8 cellular contexts compared by ENCODE assay signal in the genomic region with DNA sequence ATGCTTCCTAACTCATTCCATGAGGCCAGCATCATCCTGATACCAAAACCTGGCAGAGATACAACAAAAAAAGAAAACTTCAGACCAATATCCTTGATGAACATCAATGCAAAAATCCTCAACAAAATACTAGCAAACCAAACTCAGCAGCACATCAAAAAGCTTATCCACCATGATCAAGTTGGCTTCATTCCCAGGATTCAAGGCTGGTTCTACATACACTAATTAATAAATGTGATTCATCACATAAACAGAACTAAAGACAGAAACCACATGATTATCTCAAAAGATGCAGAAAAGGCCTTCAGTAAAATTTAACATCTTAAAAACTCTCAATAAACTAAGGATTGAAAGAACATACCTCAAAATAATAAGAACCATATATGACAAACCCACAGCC. TPM values are rescaled to one million over a fixed set of nuclear protein-coding genes. Genes with fewer than 3 reads are reported as not detected.
A peak's percentile ranks its signal among the peaks of the same experiment; 100 is the strongest.
DNase-seq lines count a peak whose midpoint lies in the region; ATAC-seq and TF ChIP-seq lines count a peak whose summit lies in the region.
"Not testable (repeated sequence)": the region's sequence is repeated elsewhere in the genome, so short reads cannot be mapped to it uniquely, and the experiment has no call there.
"Had no signal": no experiment of that assay in that cellular context is flagged by ENCODE, and none has a peak within 500 bp of the region (broad histone marks: within the 10 kb centered on the region; RNA-seq: fewer than 3 reads in every experiment).

No MANE protein-coding gene starts in this region.

- not testable (repeated sequence) for H3F3A ChIP-seq in smooth muscle cell (ENCODE audit: low read depth)

- not testable (repeated sequence) for H3K9me3 ChIP-seq in CD4-positive, alpha-beta T cell (ENCODE audit: control insufficient read depth, low read length); fibroblast of lung (ENCODE audit: control insufficient read depth, insufficient read depth, low read depth, low read length); smooth muscle cell (replicated peaks; ENCODE audit: low read depth)

- not testable (repeated sequence) for H3K27ac ChIP-seq in CD4-positive, alpha-beta T cell (ENCODE audit: low read depth, low read length); fibroblast of lung (ENCODE audit: insufficient read depth, low read length); smooth muscle cell (ENCODE audit: low read depth)

- DNase-seq in CD4-positive, alpha-beta T cell; smooth muscle cell (lab: John Stamatoyannopoulos, UW; ENCODE audit: unreplicated experiment): not testable (repeated sequence)
- DNase-seq in GM04504 (ENCODE audit: low read depth): peak; percentile 10
- DNase-seq in RPMI7951 (ENCODE audit: low read depth): peak; percentile 69
- peak; percentile 40 for DNase-seq in astrocyte of the cerebellum (ENCODE audit: low read depth)
- peak; percentile 20 to 77 for DNase-seq in fibroblast of lung (ENCODE audit: low read depth in 2 of 2)

- not testable (repeated sequence) for H3K9ac ChIP-seq in fibroblast of lung (ENCODE audit: insufficient read depth, low read length); smooth muscle cell (ENCODE audit: low read depth)

- POLR2A ChIA-PET in CD4-positive, alpha-beta T cell (lab: Charles Lee): interaction anchor here (0.6 kb wide), 1 partner anchor 27 kb away, joined by 4 read pairs; no protein-coding TSS in a partner anchor

- intact Hi-C loops in CD4-positive, alpha-beta T cell (cut with DNase I, micrococcal nuclease): not testable (repeated sequence)

- H3K27me3 Mint-ChIP-seq in CD4-positive, alpha-beta T cell; activated T-helper 17 cell treated with anti-CD3 and anti-CD28 coated beads, Interleukin-2, amount 50 U/mL, for 72 hours: not testable (repeated sequence)

- peaks cover 95% of the 10 kb centered on the region for H3K36me3 Mint-ChIP-seq in CD4-positive, alpha-beta T cell (ENCODE audit: low read depth)
- peaks cover 28% of the 10 kb centered on the region for H3K36me3 Mint-ChIP-seq in activated T-helper 17 cell treated with anti-CD3 and anti-CD28 coated beads, Interleukin-2, amount 50 U/mL, for 72 hours (ENCODE audit: low read depth)

- H3K4me1 Mint-ChIP-seq in CD4-positive, alpha-beta T cell (ENCODE audit: low read depth); activated T-helper 17 cell treated with anti-CD3 and anti-CD28 coated beads, Interleukin-2, amount 50 U/mL, for 72 hours: not testable (repeated sequence)

- not testable (repeated sequence) for H3K4me3 Mint-ChIP-seq in CD4-positive, alpha-beta T cell; activated T-helper 17 cell treated with anti-CD3 and anti-CD28 coated beads, Interleukin-2, amount 50 U/mL, for 72 hours

- H3K4me1 ChIP-seq in fibroblast of lung (ENCODE audit: control insufficient read depth, extremely low read depth, insufficient read depth, low read length); smooth muscle cell (ENCODE audit: low read depth): not testable (repeated sequence)

- not testable (repeated sequence) for H2AFZ ChIP-seq in fibroblast of lung (ENCODE audit: low read length)
- peak overlapping the region; percentile 48 for H2AFZ ChIP-seq in smooth muscle cell (ENCODE audit: low read depth)

- not testable (repeated sequence) for H3K79me2 ChIP-seq in fibroblast of lung (ENCODE audit: control insufficient read depth, insufficient read depth, low read length); smooth muscle cell (ENCODE audit: low read depth)

- not testable (repeated sequence) for H3K27me3 ChIP-seq in CD4-positive, alpha-beta T cell (ENCODE audit: control insufficient read depth, insufficient read depth, low read length); fibroblast of lung (ENCODE audit: control insufficient read depth, insufficient read depth, low read length); smooth muscle cell (ENCODE audit: low read depth)

- in situ Hi-C loops in astrocyte of the cerebellum (cut with HindIII; ENCODE audit: low sequenced_read_pairs): not testable (repeated sequence)

- H3K9me3 Mint-ChIP-seq in CD4-positive, alpha-beta T cell; activated T-helper 17 cell treated with anti-CD3 and anti-CD28 coated beads, Interleukin-2, amount 50 U/mL, for 72 hours: not testable (repeated sequence)

- H4K20me1 ChIP-seq in fibroblast of lung (ENCODE audit: control insufficient read depth, extremely low read depth, insufficient read depth, low read length); smooth muscle cell (ENCODE audit: low read depth): not testable (repeated sequence)

- TF ChIP-seq CTCF in CD4-positive, alpha-beta T cell (IDR thresholded peaks at IDR 0.05); astrocyte of the cerebellum (IDR thresholded peaks at IDR 0.05; ENCODE audit: low read depth, low read length, missing control alignments); fibroblast of lung (conservative IDR thresholded peaks at IDR 0.05 in 1 of 2, IDR thresholded peaks at IDR 0.05 in 1 of 2; ENCODE audit: low read depth in 1 of 2, low read length in 2 of 2); smooth muscle cell (IDR thresholded peaks at IDR 0.05; ENCODE audit: borderline replicate concordance, insufficient read depth, poor library complexity, severe bottlenecking): not testable (repeated sequence)

- CTCF ChIA-PET in CD4-positive, alpha-beta T cell (lab: Charles Lee): not testable (repeated sequence)

- H3K4me3 ChIP-seq in astrocyte of the cerebellum (ENCODE audit: low read depth, low read length); fibroblast of lung (replicated peaks in 1 of 4; ENCODE audit: control extremely low read depth in 1 of 4, insufficient read depth in 1 of 4, low read depth in 3 of 4, low read length in 4 of 4); smooth muscle cell: not testable (repeated sequence)

- peak overlapping the region; percentile 5 for H3K27ac Mint-ChIP-seq in CD4-positive, alpha-beta T cell
- H3K27ac Mint-ChIP-seq in activated T-helper 17 cell treated with anti-CD3 and anti-CD28 coated beads, Interleukin-2, amount 50 U/mL, for 72 hours: peak overlapping the region; percentile 13

- not testable (repeated sequence) for ATAC-seq in CD4-positive, alpha-beta T cell (ENCODE audit: poor library complexity); activated T-helper 17 cell treated with anti-CD3 and anti-CD28 coated beads, Interleukin-2, amount 50 U/mL, for 72 hours (replicated peaks)

- H3K36me3 ChIP-seq in fibroblast of lung (ENCODE audit: control insufficient read depth, insufficient read depth, low read length); smooth muscle cell (ENCODE audit: low read depth): not testable (repeated sequence)

- not testable (repeated sequence) for H3K4me2 ChIP-seq in fibroblast of lung (ENCODE audit: extremely low read depth, insufficient read depth, low read length)
- peak overlapping the region; percentile 10 for H3K4me2 ChIP-seq in smooth muscle cell

RNA-seq across cellular contexts. Expression of a gene that starts 35.5 kb away (rescaled TPM):
- under 1 TPM in 1 of 2 experiments, not detected in 1; 0.11 TPM for total RNA-seq in CD4-positive, alpha-beta T cell
- not detected in 2 replicates for total RNA-seq in RPMI7951 (2014; rRNA removed; shearing (Covaris generic))
- 100 to 1,000 TPM; 429 to 664 TPM for total RNA-seq in activated T-helper 17 cell treated with anti-CD3 and anti-CD28 coated beads, Interleukin-2, amount 50 U/mL, for 72 hours
- total RNA-seq in fibroblast of lung (not detected in 2 replicates), smooth muscle cell (9.2 and 11.9 TPM in 2 replicates)
- polyA plus RNA-seq in fibroblast of lung (0.06 TPM in 1 of 2 replicates, not detected in the other), smooth muscle cell (2.4 and 17.0 TPM in 2 replicates)
- not detected in 2 replicates for polyA plus RNA-seq in fibroblast of lung (2012)
- polyA minus RNA-seq in fibroblast of lung (ENCODE audit: low replicate concordance): not detected in 2 replicates
- total RNA-seq: H1 had no signal
- polyA plus RNA-seq: H1 had no signal

RNA-seq across cellular contexts. Expression of a gene that starts 43.8 kb away (rescaled TPM):
- total RNA-seq in CD4-positive, alpha-beta T cell: 10 to 100 TPM; 28.6 to 29.3 TPM
- 1.5 and 1.6 TPM in 2 replicates for total RNA-seq in RPMI7951 (2014; rRNA removed; shearing (Covaris generic))
- 10 to 100 TPM in 1 of 2 donors, 1 to 10 TPM in 1; 9.5 to 16.3 TPM for total RNA-seq in activated T-helper 17 cell treated with anti-CD3 and anti-CD28 coated beads, Interleukin-2, amount 50 U/mL, for 72 hours
- total RNA-seq in fibroblast of lung (0.26 and 0.33 TPM in 2 replicates), smooth muscle cell (5.1 and 10.9 TPM in 2 replicates)
- polyA plus RNA-seq in fibroblast of lung (0.17 and 0.24 TPM in 2 replicates), smooth muscle cell (1.1 and 4.3 TPM in 2 replicates)
- 0.13 and 0.14 TPM in 2 replicates for polyA plus RNA-seq in fibroblast of lung (2012)
- polyA minus RNA-seq in fibroblast of lung (ENCODE audit: low replicate concordance): 0.07 and 0.63 TPM in 2 replicates

Comparison
In these comparisons a context has a peak if more than half of its experiments do, and no peak if none do; other contexts are left out.
1. RNA of a gene that starts 35.5 kb away (total RNA-seq): 429 to 664 TPM in activated T-helper 17 cell treated with anti-CD3 and anti-CD28 coated beads, Interleukin-2, amount 50 U/mL, for 72 hours; 9.2 to 11.9 TPM in smooth muscle cell, 0.11 TPM in CD4-positive, alpha-beta T cell, not detected in RPMI7951 and not detected in fibroblast of lung; every median in the first group is over 10 times any median in the second.